1 cellular context compared by ENCODE assay signal in the genomic region with DNA sequence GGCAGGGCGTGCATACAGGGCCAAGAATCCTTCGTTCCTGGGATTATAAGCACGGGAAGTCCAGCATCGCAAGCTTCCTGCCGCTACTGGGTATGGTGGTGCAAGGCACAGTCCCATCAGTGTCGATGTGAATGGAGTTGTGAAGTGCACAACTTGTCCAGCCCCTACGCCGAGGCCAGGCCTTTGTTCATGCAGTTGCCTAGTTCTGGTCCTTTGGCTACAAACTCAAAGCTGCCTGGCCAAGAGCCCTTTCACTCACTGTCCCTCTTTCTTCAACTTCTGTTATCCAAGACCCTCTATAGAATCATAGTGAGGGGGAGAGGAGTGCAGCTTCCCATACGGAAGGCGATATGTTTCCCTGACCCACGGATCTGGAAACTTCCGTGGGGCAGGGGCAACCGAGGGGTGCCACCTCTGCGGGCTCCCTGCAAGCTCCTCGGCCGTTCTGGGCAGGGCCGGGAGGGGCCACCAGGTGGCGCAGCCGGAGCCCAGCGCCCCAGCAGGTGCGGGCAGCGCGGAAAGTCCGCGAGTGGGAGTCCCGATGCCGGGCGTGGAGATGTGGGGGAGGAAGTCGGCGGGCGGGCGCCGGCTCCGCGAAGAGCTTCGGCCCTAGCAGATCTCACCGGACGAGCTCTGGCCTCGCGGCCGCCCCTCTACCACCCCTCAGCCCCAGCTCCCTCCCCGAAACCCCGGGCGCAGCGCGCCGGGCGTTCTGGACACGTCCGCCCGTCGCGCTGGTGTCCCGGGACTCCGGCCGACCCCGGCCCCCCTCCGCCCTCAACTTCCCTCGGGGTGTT.
TF ChIP-seq lines count a peak whose summit lies in the region.

No MANE protein-coding gene starts in this region.

TF ChIP-seq in K562, 482 proteins besides CTCF, POLR2A, EP300 and RAD21 (continued from another document):
- TF ChIP-seq, protein P1, sequence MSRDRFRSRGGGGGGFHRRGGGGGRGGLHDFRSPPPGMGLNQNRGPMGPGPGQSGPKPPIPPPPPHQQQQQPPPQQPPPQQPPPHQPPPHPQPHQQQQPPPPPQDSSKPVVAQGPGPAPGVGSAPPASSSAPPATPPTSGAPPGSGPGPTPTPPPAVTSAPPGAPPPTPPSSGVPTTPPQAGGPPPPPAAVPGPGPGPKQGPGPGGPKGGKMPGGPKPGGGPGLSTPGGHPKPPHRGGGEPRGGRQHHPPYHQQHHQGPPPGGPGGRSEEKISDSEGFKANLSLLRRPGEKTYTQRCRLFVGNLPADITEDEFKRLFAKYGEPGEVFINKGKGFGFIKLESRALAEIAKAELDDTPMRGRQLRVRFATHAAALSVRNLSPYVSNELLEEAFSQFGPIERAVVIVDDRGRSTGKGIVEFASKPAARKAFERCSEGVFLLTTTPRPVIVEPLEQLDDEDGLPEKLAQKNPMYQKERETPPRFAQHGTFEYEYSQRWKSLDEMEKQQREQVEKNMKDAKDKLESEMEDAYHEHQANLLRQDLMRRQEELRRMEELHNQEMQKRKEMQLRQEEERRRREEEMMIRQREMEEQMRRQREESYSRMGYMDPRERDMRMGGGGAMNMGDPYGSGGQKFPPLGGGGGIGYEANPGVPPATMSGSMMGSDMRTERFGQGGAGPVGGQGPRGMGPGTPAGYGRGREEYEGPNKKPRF (IDR thresholded peaks at IDR 0.05; ENCODE audit: low read depth, low read length): no peak
- no peak for TF ChIP-seq NR2C1 (IDR thresholded peaks at IDR 0.05)
- TF ChIP-seq NR2C1 (tag; IDR thresholded peaks at IDR 0.05): no peak
- no peak for TF ChIP-seq HEY1 (CRISPR knock-in tag; IDR thresholded peaks at IDR 0.05; ENCODE audit: borderline replicate concordance)
- TF ChIP-seq, protein P2, sequence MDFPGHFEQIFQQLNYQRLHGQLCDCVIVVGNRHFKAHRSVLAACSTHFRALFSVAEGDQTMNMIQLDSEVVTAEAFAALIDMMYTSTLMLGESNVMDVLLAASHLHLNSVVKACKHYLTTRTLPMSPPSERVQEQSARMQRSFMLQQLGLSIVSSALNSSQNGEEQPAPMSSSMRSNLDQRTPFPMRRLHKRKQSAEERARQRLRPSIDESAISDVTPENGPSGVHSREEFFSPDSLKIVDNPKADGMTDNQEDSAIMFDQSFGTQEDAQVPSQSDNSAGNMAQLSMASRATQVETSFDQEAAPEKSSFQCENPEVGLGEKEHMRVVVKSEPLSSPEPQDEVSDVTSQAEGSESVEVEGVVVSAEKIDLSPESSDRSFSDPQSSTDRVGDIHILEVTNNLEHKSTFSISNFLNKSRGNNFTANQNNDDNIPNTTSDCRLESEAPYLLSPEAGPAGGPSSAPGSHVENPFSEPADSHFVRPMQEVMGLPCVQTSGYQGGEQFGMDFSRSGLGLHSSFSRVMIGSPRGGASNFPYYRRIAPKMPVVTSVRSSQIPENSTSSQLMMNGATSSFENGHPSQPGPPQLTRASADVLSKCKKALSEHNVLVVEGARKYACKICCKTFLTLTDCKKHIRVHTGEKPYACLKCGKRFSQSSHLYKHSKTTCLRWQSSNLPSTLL (IDR thresholded peaks at IDR 0.05): no peak
- TF ChIP-seq, protein P3, sequence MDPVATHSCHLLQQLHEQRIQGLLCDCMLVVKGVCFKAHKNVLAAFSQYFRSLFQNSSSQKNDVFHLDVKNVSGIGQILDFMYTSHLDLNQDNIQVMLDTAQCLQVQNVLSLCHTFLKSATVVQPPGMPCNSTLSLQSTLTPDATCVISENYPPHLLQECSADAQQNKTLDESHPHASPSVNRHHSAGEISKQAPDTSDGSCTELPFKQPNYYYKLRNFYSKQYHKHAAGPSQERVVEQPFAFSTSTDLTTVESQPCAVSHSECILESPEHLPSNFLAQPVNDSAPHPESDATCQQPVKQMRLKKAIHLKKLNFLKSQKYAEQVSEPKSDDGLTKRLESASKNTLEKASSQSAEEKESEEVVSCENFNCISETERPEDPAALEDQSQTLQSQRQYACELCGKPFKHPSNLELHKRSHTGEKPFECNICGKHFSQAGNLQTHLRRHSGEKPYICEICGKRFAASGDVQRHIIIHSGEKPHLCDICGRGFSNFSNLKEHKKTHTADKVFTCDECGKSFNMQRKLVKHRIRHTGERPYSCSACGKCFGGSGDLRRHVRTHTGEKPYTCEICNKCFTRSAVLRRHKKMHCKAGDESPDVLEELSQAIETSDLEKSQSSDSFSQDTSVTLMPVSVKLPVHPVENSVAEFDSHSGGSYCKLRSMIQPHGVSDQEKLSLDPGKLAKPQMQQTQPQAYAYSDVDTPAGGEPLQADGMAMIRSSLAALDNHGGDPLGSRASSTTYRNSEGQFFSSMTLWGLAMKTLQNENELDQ (CRISPR knock-in tag; IDR thresholded peaks at IDR 0.05; ENCODE audit: borderline replicate concordance): no peak
- TF ChIP-seq BCOR (IDR thresholded peaks at IDR 0.05): peak; percentile 58; the same call in 1 of the 2 replicates
- TF ChIP-seq KLF16 (IDR thresholded peaks at IDR 0.05): 0 out of 2 replicates have a peak, but pooled peaks have one; percentile 14
- no peak for TF ChIP-seq HIVEP1 (CRISPR knock-in tag; IDR thresholded peaks at IDR 0.05)
- peak; percentile 64 for TF ChIP-seq RB1 (IDR thresholded peaks at IDR 0.05; ENCODE audit: low read depth)
- peak in 1 of 2 experiments; percentile 46; a peak in 1 of 4 replicates for TF ChIP-seq RCOR1 (IDR thresholded peaks at IDR 0.05; ENCODE audit: borderline replicate concordance in 1 of 2, low read depth in 2 of 2, low read length in 2 of 2)
